12 cellular contexts compared by ENCODE assay signal in genomic region chr12:110253176-110253575, GRCh38. TPM values are rescaled to one million over a fixed set of nuclear protein-coding genes. Genes with fewer than 3 reads are reported as not detected.
DNase-seq lines count a peak whose midpoint lies in the region; ATAC-seq and TF ChIP-seq lines count a peak whose summit lies in the region.
"Had no signal": no experiment of that assay in that cellular context is flagged by ENCODE, and none has a peak within 500 bp of the region (broad histone marks: within the 10 kb centered on the region; RNA-seq: fewer than 3 reads in every experiment).

No MANE protein-coding gene starts in this region.

- H3K9me3 Mint-ChIP-seq in WTC11 (no peaks in the 10 kb centered on the region), nephron (no peaks in the 10 kb centered on the region)
- H3K9me3 Mint-ChIP-seq in activated CD4-positive, alpha-beta memory T cell treated with anti-CD3 and anti-CD28 coated beads for 36 hours = no peaks in the 10 kb centered on the region

- H3K36me3 ChIP-seq in uterus = no peaks in the 10 kb centered on the region

- no peaks in the 10 kb centered on the region for H3K27me3 ChIP-seq in uterus

- intact Hi-C loops in Right ventricle myocardium inferior (cut with DNase I) = loop anchor here (2.0 kb wide), 1 partner anchor 28 kb away; the partner anchor contains the start of gene ATP2A2
- intact Hi-C loops in uterus (cut with DNase I; ENCODE audit: low total_unique reads) = no loop called here
- intact Hi-C loops in activated CD4-positive, alpha-beta memory T cell treated with anti-CD3 and anti-CD28 coated beads for 36 hours (cut with micrococcal nuclease) = no loop called here

- no peaks in the 10 kb centered on the region for H3K9me3 ChIP-seq in uterus

- H3K27ac Mint-ChIP-seq in WTC11 = 0 out of 2 replicates have a peak overlapping the region, but pooled peaks have one; percentile 11
- H3K27ac Mint-ChIP-seq in nephron = peak overlapping the region; percentile 52 to 84 (median 82)
- H3K27ac Mint-ChIP-seq in activated CD4-positive, alpha-beta memory T cell treated with anti-CD3 and anti-CD28 coated beads for 36 hours = no peak overlapping the region

- H3K4me1 Mint-ChIP-seq in WTC11 (0 out of 2 replicates have a peak, but pooled peaks cover 3% of the 10 kb centered on the region), nephron (peaks cover 36% of the 10 kb centered on the region)
- no peaks in the 10 kb centered on the region for H3K4me1 Mint-ChIP-seq in activated CD4-positive, alpha-beta memory T cell treated with anti-CD3 and anti-CD28 coated beads for 36 hours (ENCODE audit: low read depth)

- H3K4me3 Mint-ChIP-seq in WTC11 = no peak overlapping the region
- peak overlapping the region in 2 of 3 experiments; percentile 43 to 45 for H3K4me3 Mint-ChIP-seq in nephron
- H3K4me3 Mint-ChIP-seq in activated CD4-positive, alpha-beta memory T cell treated with anti-CD3 and anti-CD28 coated beads for 36 hours = no peak overlapping the region

- H3K27ac ChIP-seq in uterus = peak overlapping the region; percentile 46 to 48
- H3K27ac ChIP-seq: epithelial cell of prostate had no signal

- TF ChIP-seq CTCF in WTC11 (IDR thresholded peaks at IDR 0.05) (no peak), nephron (IDR thresholded peaks at IDR 0.05; ENCODE audit: unreplicated experiment in 3 of 3) (no peak), uterus (IDR thresholded peaks at IDR 0.05) (no peak)

- no peaks in the 10 kb centered on the region for H3K4me1 ChIP-seq in uterus

- no peak for TF ChIP-seq POLR2A in uterus (IDR thresholded peaks at IDR 0.05)

- no peaks in the 10 kb centered on the region for H3K27me3 Mint-ChIP-seq in WTC11 (ENCODE audit: low read depth)
- peaks cover 12% of the 10 kb centered on the region for H3K27me3 Mint-ChIP-seq in nephron (ENCODE audit: low read depth)
- no peaks in the 10 kb centered on the region for H3K27me3 Mint-ChIP-seq in activated CD4-positive, alpha-beta memory T cell treated with anti-CD3 and anti-CD28 coated beads for 36 hours

- ATAC-seq in WTC11 = no peak
- peak; percentile 77 for ATAC-seq in Right ventricle myocardium inferior
- no peak for ATAC-seq in HG02981 (IDR thresholded peaks at IDR 0.05; ENCODE audit: unreplicated experiment)
- no peak for ATAC-seq in GM21576 (IDR thresholded peaks at IDR 0.05; ENCODE audit: unreplicated experiment)

- no peak overlapping the region for H3K4me3 ChIP-seq in uterus

- POLR2A ChIA-PET in WTC11 (lab: Charles Lee) = no interaction called here
- POLR2A ChIA-PET in activated CD4-positive, alpha-beta memory T cell treated with anti-CD3 and anti-CD28 coated beads for 36 hours (lab: Charles Lee) = no interaction called here

- CTCF ChIA-PET in WTC11 (lab: Charles Lee) = no interaction called here
- CTCF ChIA-PET in activated CD4-positive, alpha-beta memory T cell treated with anti-CD3 and anti-CD28 coated beads for 36 hours (lab: Charles Lee) = no interaction called here

- DNase-seq in WTC11 (ENCODE audit: low spot score) (no peak), Right ventricle myocardium inferior (ENCODE audit: missing footprints) (peak; percentile 87), uterus (peak in 1 of 2 donors; percentile 37), cerebellar nuclear complex (lab: John Stamatoyannopoulos, UW) (no peak)
- DNase-seq in activated CD4-positive, alpha-beta memory T cell treated with anti-CD3 and anti-CD28 coated beads for 36 hours = no peak
- DNase-seq: activated CD8-positive, alpha-beta memory T cell treated with anti-CD3 and anti-CD28 coated beads for 24 hours; NCI-H446 treated with DMSO at 0.1 percent for 48 hours; stimulated activated naive CD4-positive, alpha-beta T cell had no signal

- H3K36me3 Mint-ChIP-seq in WTC11 = no peaks in the 10 kb centered on the region
- H3K36me3 Mint-ChIP-seq in nephron (ENCODE audit: low read depth) = peaks cover under 1% of the 10 kb centered on the region
- no peaks in the 10 kb centered on the region for H3K36me3 Mint-ChIP-seq in activated CD4-positive, alpha-beta memory T cell treated with anti-CD3 and anti-CD28 coated beads for 36 hours

TF ChIP-seq in WTC11, 78 proteins besides CTCF, POLR2A, EP300 and RAD21:
- TF ChIP-seq EMX1 (CRISPR knock-in tag; IDR thresholded peaks at IDR 0.05) (no peak), OVOL2 (CRISPR knock-in tag; IDR thresholded peaks at IDR 0.05; ENCODE audit: borderline replicate concordance) (no peak), PREB (CRISPR knock-in tag; IDR thresholded peaks at IDR 0.05; ENCODE audit: borderline replicate concordance) (no peak), IRF1 (CRISPR knock-in tag; IDR thresholded peaks at IDR 0.05) (no peak), TEAD1 (CRISPR knock-in tag; IDR thresholded peaks at IDR 0.05) (no peak), SP1 (CRISPR knock-in tag; conservative IDR thresholded peaks at IDR 0.05) (no peak), NR3C1 (CRISPR knock-in tag; conservative IDR thresholded peaks at IDR 0.05; ENCODE audit: low read depth) (no peak)

RNA-seq across cellular contexts. Expression of gene ATP2A2, which starts 27.9 kb away (rescaled TPM):
- total RNA-seq in WTC11 (2021) (216 to 239 TPM (median 216 TPM) in 3 replicates), Right ventricle myocardium inferior (3,009 TPM), uterus (100 to 1,000 TPM in 2 of 4 donors, 10 to 100 TPM in 2; 61.5 to 173 (median 97.9) TPM)
- total RNA-seq in activated CD4-positive, alpha-beta memory T cell treated with anti-CD3 and anti-CD28 coated beads for 36 hours = 100 to 1,000 TPM; 144 to 152 TPM

Comparison
In these comparisons a context has a peak if more than half of its experiments do, and no peak if none do; other contexts are left out.
1. H3K4me3 Mint-ChIP-seq: peak in nephron (2 of 3); none in WTC11 (single experiment) and activated CD4-positive, alpha-beta memory T cell treated with anti-CD3 and anti-CD28 coated beads for 36 hours (single experiment).
2. RNA of gene ATP2A2, which starts 27.9 kb away (total RNA-seq): 3,009 TPM in Right ventricle myocardium inferior (single experiment); 216 to 239 TPM in WTC11, 144 to 152 TPM in activated CD4-positive, alpha-beta memory T cell treated with anti-CD3 and anti-CD28 coated beads for 36 hours and 61.5 to 173 TPM in uterus; every median in the first group is over 10 times any median in the second.